In genomic region chr19:10270616-10271394, GRCh38 we compare ENCODE assay signal across 1 cellular context.
TF ChIP-seq lines count a peak whose summit lies in the region.

A gene with protein sequence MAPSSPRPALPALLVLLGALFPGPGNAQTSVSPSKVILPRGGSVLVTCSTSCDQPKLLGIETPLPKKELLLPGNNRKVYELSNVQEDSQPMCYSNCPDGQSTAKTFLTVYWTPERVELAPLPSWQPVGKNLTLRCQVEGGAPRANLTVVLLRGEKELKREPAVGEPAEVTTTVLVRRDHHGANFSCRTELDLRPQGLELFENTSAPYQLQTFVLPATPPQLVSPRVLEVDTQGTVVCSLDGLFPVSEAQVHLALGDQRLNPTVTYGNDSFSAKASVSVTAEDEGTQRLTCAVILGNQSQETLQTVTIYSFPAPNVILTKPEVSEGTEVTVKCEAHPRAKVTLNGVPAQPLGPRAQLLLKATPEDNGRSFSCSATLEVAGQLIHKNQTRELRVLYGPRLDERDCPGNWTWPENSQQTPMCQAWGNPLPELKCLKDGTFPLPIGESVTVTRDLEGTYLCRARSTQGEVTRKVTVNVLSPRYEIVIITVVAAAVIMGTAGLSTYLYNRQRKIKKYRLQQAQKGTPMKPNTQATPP (plus strand): TSS chr19:10271120. CDS start chr19:10271160, 40 bp downstream.

TF ChIP-seq in SK-N-SH, 30 proteins besides CTCF, POLR2A, EP300 and RAD21 (continued from another document):
- TF ChIP-seq FOXM1 (IDR thresholded peaks at IDR 0.05; ENCODE audit: low read depth): no peak
- peak; percentile 19; the same call in 1 of the 2 replicates for TF ChIP-seq RXRA (IDR thresholded peaks at IDR 0.05; ENCODE audit: borderline replicate concordance, low read depth)
- TF ChIP-seq MEF2A (IDR thresholded peaks at IDR 0.05; ENCODE audit: borderline replicate concordance, low read depth): no peak
